Comparison of ENCODE assay signal across 1 cellular context in genomic region chr2:189559579-189560272, GRCh38.
TF ChIP-seq lines count a peak whose summit lies in the region.

No MANE protein-coding gene starts in this region.

TF ChIP-seq in HepG2, 621 proteins besides CTCF, POLR2A, EP300 and RAD21 (continues in another document):
- TF ChIP-seq ZNF33B (CRISPR knock-in tag; IDR thresholded peaks at IDR 0.05) (no peak), PHF20 (CRISPR knock-in tag; IDR thresholded peaks at IDR 0.05) (no peak), SETDB1 (CRISPR knock-in tag; IDR thresholded peaks at IDR 0.05; ENCODE audit: borderline replicate concordance) (no peak), FOXO1 (CRISPR knock-in tag; IDR thresholded peaks at IDR 0.05) (peak; percentile 60; the same call in 1 of the 2 replicates), ZFX (CRISPR knock-in tag; IDR thresholded peaks at IDR 0.05; ENCODE audit: low read depth) (peak; percentile 44), POGK (CRISPR knock-in tag; conservative IDR thresholded peaks at IDR 0.05) (no peak), IKZF5 (CRISPR knock-in tag; IDR thresholded peaks at IDR 0.05) (peak; percentile 58; the same call in 1 of the 2 replicates), TBX2 (CRISPR knock-in tag; IDR thresholded peaks at IDR 0.05; ENCODE audit: borderline replicate concordance) (peak; percentile 26; the same call in 1 of the 2 replicates), MXD4 (CRISPR knock-in tag; IDR thresholded peaks at IDR 0.05) (no peak), ZNF12 (CRISPR knock-in tag; IDR thresholded peaks at IDR 0.05) (peak; percentile 47; the same call in 1 of the 2 replicates), SNAPC2 (CRISPR knock-in tag; IDR thresholded peaks at IDR 0.05) (0 out of 2 replicates have a peak, but pooled peaks have one; percentile 49), BCL3 (CRISPR knock-in tag; IDR thresholded peaks at IDR 0.05) (0 out of 2 replicates have a peak, but pooled peaks have one; percentile 24), HDAC1 (CRISPR knock-in tag; IDR thresholded peaks at IDR 0.05) (0 out of 2 replicates have a peak, but pooled peaks have one; percentile 23), FOXC1 (CRISPR knock-in tag; IDR thresholded peaks at IDR 0.05; ENCODE audit: borderline replicate concordance) (no peak), ARHGAP35 (CRISPR knock-in tag; IDR thresholded peaks at IDR 0.05; ENCODE audit: borderline replicate concordance) (no peak), GATAD2A (CRISPR knock-in tag; IDR thresholded peaks at IDR 0.05) (peak; percentile 66; the same call in 1 of the 2 replicates), TFAP4 (IDR thresholded peaks at IDR 0.05; ENCODE audit: borderline replicate concordance, low read depth) (peak; percentile 45), CEBPZ (IDR thresholded peaks at IDR 0.05; ENCODE audit: low read length) (no peak), ZNF83 (CRISPR knock-in tag; IDR thresholded peaks at IDR 0.05; ENCODE audit: borderline replicate concordance) (no peak), MED8 (CRISPR knock-in tag; IDR thresholded peaks at IDR 0.05; ENCODE audit: insufficient replicate concordance) (no peak), SMC3 (IDR thresholded peaks at IDR 0.05; ENCODE audit: low read length) (no peak), ZNF639 (CRISPR knock-in tag; conservative IDR thresholded peaks at IDR 0.05) (peak; percentile 30; the same call in 1 of the 2 replicates), ISL2 (CRISPR knock-in tag; IDR thresholded peaks at IDR 0.05) (no peak), KLF16 (CRISPR knock-in tag; IDR thresholded peaks at IDR 0.05) (0 out of 4 replicates have a peak, but pooled peaks of 1 of the 2 experiments have one; percentile 27), SOX13 (IDR thresholded peaks at IDR 0.05) (no peak), SOX13 (CRISPR knock-in tag; conservative IDR thresholded peaks at IDR 0.05 in 1 of 2, IDR thresholded peaks at IDR 0.05 in 1 of 2) (0 out of 4 replicates have a peak, but pooled peaks of 1 of the 2 experiments have one; percentile 51), FOXP1 (IDR thresholded peaks at IDR 0.05) (no peak), FOXP1 (CRISPR knock-in tag; IDR thresholded peaks at IDR 0.05) (peak; percentile 52), MLXIP (CRISPR knock-in tag; IDR thresholded peaks at IDR 0.05; ENCODE audit: borderline replicate concordance) (no peak), ZNF580 (CRISPR knock-in tag; IDR thresholded peaks at IDR 0.05; ENCODE audit: borderline replicate concordance, low read depth) (peak; percentile 45; the same call in 1 of the 2 replicates), MAFF (IDR thresholded peaks at IDR 0.05; ENCODE audit: low read depth, low read length) (no peak), CREB3 (CRISPR knock-in tag; IDR thresholded peaks at IDR 0.05) (no peak), NFAT5 (CRISPR knock-in tag; IDR thresholded peaks at IDR 0.05) (no peak), NFYC (CRISPR knock-in tag; IDR thresholded peaks at IDR 0.05) (no peak), XRCC5 (optimal IDR thresholded peaks at IDR 0.05; ENCODE audit: low read length) (peak; percentile 25), SALL2 (CRISPR knock-in tag; IDR thresholded peaks at IDR 0.05) (0 out of 2 replicates have a peak, but pooled peaks have one; percentile 48), MIER3 (CRISPR knock-in tag; IDR thresholded peaks at IDR 0.05; ENCODE audit: borderline replicate concordance) (peak; percentile 37; the same call in 1 of the 2 replicates), ZNF614 (CRISPR knock-in tag; IDR thresholded peaks at IDR 0.05; ENCODE audit: borderline replicate concordance) (peak; percentile 21; the same call in 1 of the 2 replicates), PAF1 (CRISPR knock-in tag; IDR thresholded peaks at IDR 0.05) (0 out of 2 replicates have a peak, but pooled peaks have one; percentile 32), ZNF292 (CRISPR knock-in tag; IDR thresholded peaks at IDR 0.05; ENCODE audit: borderline replicate concordance, low read depth) (peak; percentile 81), ZNF496 (CRISPR knock-in tag; IDR thresholded peaks at IDR 0.05; ENCODE audit: insufficient replicate concordance) (no peak), ZBTB7B (CRISPR knock-in tag; IDR thresholded peaks at IDR 0.05) (peak; percentile 49; the same call in 1 of the 2 replicates), HOXD1 (CRISPR knock-in tag; IDR thresholded peaks at IDR 0.05) (no peak), GATAD1 (CRISPR knock-in tag; IDR thresholded peaks at IDR 0.05) (peak; percentile 27; the same call in 1 of the 2 replicates)
